In the genomic region with DNA sequence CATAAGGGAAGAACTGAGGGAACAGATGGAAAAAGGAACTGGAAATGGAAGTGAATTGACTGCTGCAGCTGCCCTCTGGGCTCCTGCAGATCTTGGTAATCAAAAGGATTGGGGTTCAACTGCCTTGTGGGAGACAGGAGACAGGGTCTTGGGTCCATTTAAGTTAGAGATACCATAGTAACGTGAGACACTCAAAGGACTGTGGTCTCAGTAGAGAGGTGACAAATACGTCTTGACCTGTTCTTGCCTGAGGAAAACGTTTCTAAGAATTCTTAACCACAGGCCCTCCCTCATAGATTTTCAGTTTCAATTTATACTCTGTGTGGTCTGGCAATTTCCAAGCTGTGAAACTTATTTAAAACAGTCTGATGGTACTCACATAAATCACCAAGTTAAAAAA, we compare ENCODE assay signal across 8 cellular contexts.
DNase-seq lines count a peak whose midpoint lies in the region; ATAC-seq and TF ChIP-seq lines count a peak whose summit lies in the region.

No MANE protein-coding gene starts in this region.

- in situ Hi-C loops in GM13976 (cut with MboI; ENCODE audit: low sequenced_read_pairs, unreplicated experiment): no loop called here

- DNase-seq in GM13976 (ENCODE audit: low spot score) (peak; percentile 33), KG1 (lab: John Stamatoyannopoulos, UW) (peak; percentile 72), choroid plexus epithelial cell (ENCODE audit: low read depth) (peak; percentile 17), NCI-H1092 (lab: John Stamatoyannopoulos, UW) (no peak), erythroblast (lab: John Stamatoyannopoulos, UW) (no peak), caudate nucleus (lab: John Stamatoyannopoulos, UW) (no peak)
- DNase-seq in stimulated activated CD4-positive, alpha-beta T cell treated with anti-CD3 and anti-CD28 coated beads, Interleukin-12 subunit alpha, Interleukin-12 subunit beta, amount 100 ng/mL, for 4 hours: no peak

- peak; percentile 91 for ATAC-seq in GM21526 (IDR thresholded peaks at IDR 0.05; ENCODE audit: low FRiP score, unreplicated experiment)

- TF ChIP-seq CTCF in GM13976 (IDR thresholded peaks at IDR 0.05; ENCODE audit: borderline replicate concordance, control extremely low read depth, extremely low read depth, insufficient read depth, missing control alignments) (no peak), choroid plexus epithelial cell (conservative IDR thresholded peaks at IDR 0.05; ENCODE audit: low read depth, low read length) (no peak)

- H3K4me3 ChIP-seq in choroid plexus epithelial cell (ENCODE audit: low read depth, low read length): no peak overlapping the region

- no peak for TF ChIP-seq POLR2A in erythroblast (IDR thresholded peaks at IDR 0.05; ENCODE audit: low read length)

- H3K27ac ChIP-seq in caudate nucleus (ENCODE audit: low read depth, low read length): no peak overlapping the region

Comparison
In these comparisons a context has a peak if more than half of its experiments do, and no peak if none do; other contexts are left out.
1. DNase-seq: peak in GM13976 (single experiment), KG1 (single experiment) and choroid plexus epithelial cell (single experiment); none in NCI-H1092 (single experiment), erythroblast (0 of 2), caudate nucleus (0 of 61) and stimulated activated CD4-positive, alpha-beta T cell treated with anti-CD3 and anti-CD28 coated beads, Interleukin-12 subunit alpha, Interleukin-12 subunit beta, amount 100 ng/mL, for 4 hours (single experiment).